Comparison of ENCODE assay signal across 8 cellular contexts in the genomic region with DNA sequence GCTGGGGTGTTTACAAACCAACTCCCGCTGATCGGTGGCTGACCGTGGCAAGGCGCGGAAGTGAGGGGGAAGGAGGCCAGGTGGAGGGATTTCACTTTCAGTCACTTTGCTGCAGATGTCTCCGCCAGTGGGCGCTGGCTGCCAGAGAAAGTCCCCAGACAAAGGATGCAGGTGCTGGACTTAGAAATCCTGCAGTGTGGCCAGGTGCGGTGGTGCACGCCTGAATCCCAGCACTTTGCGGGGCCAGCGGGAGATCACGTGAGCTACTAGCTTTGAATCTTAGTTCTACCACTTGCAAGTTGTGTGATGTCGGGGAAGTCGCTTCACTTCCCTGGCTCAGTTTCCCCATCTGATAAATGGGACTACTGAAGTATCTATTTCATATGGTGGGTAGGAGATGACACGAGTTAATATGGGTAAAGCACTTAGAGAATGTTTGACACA.
DNase-seq lines count a peak whose midpoint lies in the region; ATAC-seq and TF ChIP-seq lines count a peak whose summit lies in the region.

No MANE protein-coding gene starts in this region.

- TF ChIP-seq CTCF in GM12873 (IDR thresholded peaks at IDR 0.05; ENCODE audit: insufficient read depth, low read depth, low read length, missing control alignments) = peak; percentile 94

- H3K27ac ChIP-seq in iPS DF 6.9 (ENCODE audit: low read length) = no peak overlapping the region

- H3K4me1 ChIP-seq in iPS DF 6.9 (ENCODE audit: control insufficient read depth, insufficient read depth, low read length) = peaks cover 4% of the 10 kb centered on the region; the same call in 1 of the 2 replicates

- WGBS in iPS DF 6.9 (ENCODE audit: insufficient coverage, insufficient read length) = no CpG with 5 or more reads among the region's 15 CpGs

- H3K4me3 ChIP-seq in iPS DF 6.9 (ENCODE audit: low read length) = no peak overlapping the region

- DNase-seq in NCI-H146 (lab: John Stamatoyannopoulos, UW) (peak; percentile 83), activated T-cell treated with anti-CD3 and anti-CD28 coated beads for 1 hour (ENCODE audit: low read depth) (peak; percentile 37), iPS DF 6.9 (ENCODE audit: low read depth, low spot score) (peak; percentile 87), hypothalamus (lab: John Stamatoyannopoulos, UW) (no peak), Ammon's horn (ENCODE audit: low spot score) (no peak)
- DNase-seq in stimulated activated CD8-positive, alpha-beta memory T cell treated with anti-CD3 and anti-CD28 coated beads, Interleukin-15, amount 100 ng/mL, for 1 hour (ENCODE audit: low read depth) = peak; percentile 21

- H3K36me3 ChIP-seq in iPS DF 6.9 (ENCODE audit: control insufficient read depth, insufficient read depth, low read length) = no peaks in the 10 kb centered on the region

- ATAC-seq in GM21825 (IDR thresholded peaks at IDR 0.05; ENCODE audit: unreplicated experiment) = peak; percentile 89

- H3K9me3 ChIP-seq in iPS DF 6.9 (ENCODE audit: control insufficient read depth, insufficient read depth, low read length) = no peaks in the 10 kb centered on the region

- H3K27me3 ChIP-seq in iPS DF 6.9 (ENCODE audit: control insufficient read depth, insufficient read depth, low read length) = no peaks in the 10 kb centered on the region

Comparison
In these comparisons a context has a peak if more than half of its experiments do, and no peak if none do; other contexts are left out.
1. DNase-seq: peak in NCI-H146 (single experiment), activated T-cell treated with anti-CD3 and anti-CD28 coated beads for 1 hour (single experiment), iPS DF 6.9 (single experiment) and stimulated activated CD8-positive, alpha-beta memory T cell treated with anti-CD3 and anti-CD28 coated beads, Interleukin-15, amount 100 ng/mL, for 1 hour (single experiment); none in hypothalamus (0 of 51) and Ammon's horn (single experiment).